In the genomic region with DNA sequence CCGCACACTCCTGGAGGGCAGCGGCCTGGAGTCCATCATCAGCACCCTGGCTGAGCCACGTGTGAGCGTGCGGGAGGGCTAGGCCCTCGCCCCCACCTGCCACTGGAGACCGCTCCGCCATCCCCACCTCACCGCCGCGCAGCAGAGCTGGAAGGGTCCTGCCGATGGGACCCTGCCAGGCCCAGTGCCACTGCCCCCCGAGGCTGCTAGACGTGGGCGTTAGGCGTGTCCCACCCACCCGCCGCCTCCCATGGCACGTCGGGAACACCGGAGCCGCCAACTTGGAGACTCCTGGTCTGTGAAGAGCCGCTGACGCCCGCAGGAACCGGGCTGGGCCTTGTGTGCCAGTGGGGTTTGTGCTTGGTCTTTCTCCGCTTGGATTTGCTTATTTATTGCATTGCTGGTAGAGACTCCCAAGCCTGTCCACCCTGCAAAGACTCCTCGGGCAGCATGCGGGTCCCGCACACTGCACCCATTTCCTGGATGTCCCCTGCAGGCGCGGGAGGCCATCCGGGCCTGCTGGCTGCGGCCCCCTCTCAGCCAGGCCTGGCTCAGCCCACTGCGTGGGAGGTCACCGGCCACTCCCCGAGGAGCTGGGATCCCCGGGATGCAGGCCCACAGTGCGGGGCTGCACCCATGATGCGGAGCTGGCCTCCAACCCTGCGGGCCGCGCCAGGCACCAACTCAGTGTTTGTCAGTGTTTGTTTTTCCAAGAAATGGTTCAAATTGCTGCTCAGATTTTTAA, we compare ENCODE assay signal across 1 cellular context.
TF ChIP-seq lines count a peak whose summit lies in the region.

No MANE protein-coding gene starts in this region.

TF ChIP-seq in GM23338, 12 proteins besides CTCF, POLR2A, EP300 and RAD21 (continued from another document):
- TF ChIP-seq, protein P1, sequence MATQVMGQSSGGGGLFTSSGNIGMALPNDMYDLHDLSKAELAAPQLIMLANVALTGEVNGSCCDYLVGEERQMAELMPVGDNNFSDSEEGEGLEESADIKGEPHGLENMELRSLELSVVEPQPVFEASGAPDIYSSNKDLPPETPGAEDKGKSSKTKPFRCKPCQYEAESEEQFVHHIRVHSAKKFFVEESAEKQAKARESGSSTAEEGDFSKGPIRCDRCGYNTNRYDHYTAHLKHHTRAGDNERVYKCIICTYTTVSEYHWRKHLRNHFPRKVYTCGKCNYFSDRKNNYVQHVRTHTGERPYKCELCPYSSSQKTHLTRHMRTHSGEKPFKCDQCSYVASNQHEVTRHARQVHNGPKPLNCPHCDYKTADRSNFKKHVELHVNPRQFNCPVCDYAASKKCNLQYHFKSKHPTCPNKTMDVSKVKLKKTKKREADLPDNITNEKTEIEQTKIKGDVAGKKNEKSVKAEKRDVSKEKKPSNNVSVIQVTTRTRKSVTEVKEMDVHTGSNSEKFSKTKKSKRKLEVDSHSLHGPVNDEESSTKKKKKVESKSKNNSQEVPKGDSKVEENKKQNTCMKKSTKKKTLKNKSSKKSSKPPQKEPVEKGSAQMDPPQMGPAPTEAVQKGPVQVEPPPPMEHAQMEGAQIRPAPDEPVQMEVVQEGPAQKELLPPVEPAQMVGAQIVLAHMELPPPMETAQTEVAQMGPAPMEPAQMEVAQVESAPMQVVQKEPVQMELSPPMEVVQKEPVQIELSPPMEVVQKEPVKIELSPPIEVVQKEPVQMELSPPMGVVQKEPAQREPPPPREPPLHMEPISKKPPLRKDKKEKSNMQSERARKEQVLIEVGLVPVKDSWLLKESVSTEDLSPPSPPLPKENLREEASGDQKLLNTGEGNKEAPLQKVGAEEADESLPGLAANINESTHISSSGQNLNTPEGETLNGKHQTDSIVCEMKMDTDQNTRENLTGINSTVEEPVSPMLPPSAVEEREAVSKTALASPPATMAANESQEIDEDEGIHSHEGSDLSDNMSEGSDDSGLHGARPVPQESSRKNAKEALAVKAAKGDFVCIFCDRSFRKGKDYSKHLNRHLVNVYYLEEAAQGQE (IDR thresholded peaks at IDR 0.05; ENCODE audit: unreplicated experiment): no peak
- TF ChIP-seq EZH2 (IDR thresholded peaks at IDR 0.05; ENCODE audit: low read depth, unreplicated experiment) (no peak), CREB1 (CRISPR knock-in tag; IDR thresholded peaks at IDR 0.05; ENCODE audit: low read depth) (no peak), NANOG (IDR thresholded peaks at IDR 0.05; ENCODE audit: borderline replicate concordance) (no peak)
